26 cellular contexts compared by ENCODE assay signal in genomic region chr12:31644536-31644935, GRCh38. TPM values are rescaled to one million over a fixed set of nuclear protein-coding genes. Genes with fewer than 3 reads are reported as not detected.
DNase-seq lines count a peak whose midpoint lies in the region; ATAC-seq, FAIRE-seq and TF ChIP-seq lines count a peak whose summit lies in the region.
"Had no signal": no experiment of that assay in that cellular context is flagged by ENCODE, and none has a peak within 500 bp of the region (broad histone marks: within the 10 kb centered on the region; RNA-seq: fewer than 3 reads in every experiment).

No MANE protein-coding gene starts in this region.

- POLR2A ChIA-PET in HepG2 (lab: Yijun Ruan, JAX) = no interaction called here

- intact Hi-C loops in HepG2 (cut with micrococcal nuclease; ENCODE audit: unreplicated experiment) = no loop called here
- intact Hi-C loops in right lobe of liver (cut with DNase I) = no loop called here

- CTCF ChIA-PET in HepG2 (lab: Yijun Ruan, JAX; ENCODE audit: low intra/inter-chr PET ratio, low total read pairs) = no interaction called here

- in situ Hi-C loops in HepG2 (cut with HindIII; ENCODE audit: extremely low pct_ligation_motif_present, low pct_unique_long_range_greater_than_20kb) = no loop called here

- no peak for FAIRE-seq in HepG2 (lab: Jason Lieb, UNC)
- FAIRE-seq: HTR-8/SVneo had no signal

- H3K4me1 ChIP-seq in HepG2 (ENCODE audit: insufficient read depth, low read length) = peaks cover 27% of the 10 kb centered on the region
- H3K4me1 ChIP-seq in right lobe of liver = no peaks in the 10 kb centered on the region
- H3K4me1 ChIP-seq in foreskin keratinocyte = no peaks in the 10 kb centered on the region
- H3K4me1 ChIP-seq: SJCRH30 had no signal

- no peaks in the 10 kb centered on the region for H3K9me3 Mint-ChIP-seq in progenitor cell of endocrine pancreas (ENCODE audit: low read depth)
- H3K9me3 Mint-ChIP-seq: CD8-positive, alpha-beta memory T cell had no signal

- H3K27ac ChIP-seq in HepG2 (ENCODE audit: extremely low read length, insufficient read depth, low read length) = no peak overlapping the region
- H3K27ac ChIP-seq in right lobe of liver = no peak overlapping the region
- H3K27ac ChIP-seq in foreskin keratinocyte = no peak overlapping the region
- H3K27ac ChIP-seq: C4-2B, KMS-11, SJCRH30 had no signal

- DNase-seq in HepG2 (ENCODE audit: low spot score) (no peak), right lobe of liver (no peak), foreskin keratinocyte (peak; percentile 50 to 51), progenitor cell of endocrine pancreas (ENCODE audit: low spot score, unreplicated experiment) (no peak), GF-D8 (lab: John Stamatoyannopoulos, UW) (no peak)
- DNase-seq in activated T-cell treated with anti-CD3 and anti-CD28 coated beads, Interleukin-2, amount 50 U/mL, for 48 hours = no peak
- DNase-seq: 8988T; AML-193; CD8-positive, alpha-beta memory T cell; DMS53; EL; HCEC 1CT; IMR-90; NCI-H1105; NCI-H146; NCI-H2029 treated with DMSO at 0.1 percent for 48 hours; NCI-H226; NCI-H510A treated with DMSO at 0.1 percent for 48 hours; NCI-H774; NK-92 treated with Interleukin-12 subunit alpha and Interleukin-12 subunit beta, amount 100 ng/mL, for 24 hours; SJCRH30 had no signal

- no peaks in the 10 kb centered on the region for H3K36me3 ChIP-seq in HepG2 (replicated peaks in 1 of 2; ENCODE audit: control insufficient read depth in 1 of 2, insufficient read depth in 2 of 2, low read length in 2 of 2)
- no peaks in the 10 kb centered on the region for H3K36me3 ChIP-seq in right lobe of liver
- H3K36me3 ChIP-seq: SJCRH30 had no signal

- H4K20me1 ChIP-seq in HepG2 (ENCODE audit: insufficient read depth, low read length) = no peaks in the 10 kb centered on the region

- H3K27me3 ChIP-seq in HepG2 (ENCODE audit: control insufficient read depth in 1 of 2, insufficient read depth in 2 of 2, low read length in 2 of 2) (no peaks in the 10 kb centered on the region; a peak in 1 of 5 replicates), right lobe of liver (no peaks in the 10 kb centered on the region), foreskin keratinocyte (no peaks in the 10 kb centered on the region)
- H3K27me3 ChIP-seq: SJCRH30 had no signal

- peaks cover 2% of the 10 kb centered on the region for H3K4me1 Mint-ChIP-seq in progenitor cell of endocrine pancreas (ENCODE audit: low read depth)
- H3K4me1 Mint-ChIP-seq: CD8-positive, alpha-beta memory T cell had no signal

- H2AFZ ChIP-seq in HepG2 (ENCODE audit: low read length) = no peak overlapping the region

- TF ChIP-seq EP300 in HepG2 (IDR thresholded peaks at IDR 0.05; ENCODE audit: low read depth in 2 of 2, low read length in 2 of 2) (no peak), HepG2 (CRISPR knock-in tag; IDR thresholded peaks at IDR 0.05; ENCODE audit: borderline replicate concordance) (no peak)

- TF ChIP-seq RAD21 in HepG2 (CRISPR knock-in tag; IDR thresholded peaks at IDR 0.05) = no peak

- TF ChIP-seq CTCF in HepG2 (CRISPR knock-in tag; IDR thresholded peaks at IDR 0.05) (no peak), right lobe of liver (IDR thresholded peaks at IDR 0.05) (no peak), foreskin keratinocyte (conservative IDR thresholded peaks at IDR 0.05) (no peak), progenitor cell of endocrine pancreas (IDR thresholded peaks at IDR 0.05; ENCODE audit: unreplicated experiment) (no peak)

- H3K79me2 ChIP-seq in HepG2 (ENCODE audit: insufficient read depth, low read length) = no peaks in the 10 kb centered on the region

- H3K9me3 ChIP-seq in HepG2 (ENCODE audit: low read length) (no peaks in the 10 kb centered on the region), right lobe of liver (no peaks in the 10 kb centered on the region)
- H3K9me3 ChIP-seq: SJCRH30 had no signal

- H3K4me3 Mint-ChIP-seq in progenitor cell of endocrine pancreas (ENCODE audit: low read depth) = no peak overlapping the region
- H3K4me3 Mint-ChIP-seq: CD8-positive, alpha-beta memory T cell had no signal

- 30% methylated on average over 8 of the region's 8 CpGs for WGBS in HepG2 (ENCODE audit: low lambda C conversion rate)
- 80% methylated on average over 8 of the region's 8 CpGs for WGBS in right lobe of liver (ENCODE audit: insufficient coverage, low coverage, low lambda C conversion rate, missing lambda C conversion rate)

- no TSS peak for BruUV-seq in HepG2 (replicated peaks; lab: Mats Ljungman, UMichigan)

- no peaks in the 10 kb centered on the region for H3K27me3 Mint-ChIP-seq in progenitor cell of endocrine pancreas

- H3K4me3 ChIP-seq in HepG2 (replicated peaks in 1 of 3; ENCODE audit: insufficient read depth in 1 of 3, low read depth in 2 of 3, low read length in 3 of 3) = no peak overlapping the region
- H3K4me3 ChIP-seq in right lobe of liver = no peak overlapping the region
- H3K4me3 ChIP-seq: SJCRH30 had no signal

- ATAC-seq in HepG2 = no peak; the same call in 2 of the 3 replicates
- ATAC-seq in right lobe of liver = no peak
- peak; percentile 65 for ATAC-seq in foreskin keratinocyte
- no peak for ATAC-seq in HG02973 (IDR thresholded peaks at IDR 0.05; ENCODE audit: unreplicated experiment)
- ATAC-seq: Panc1 had no signal

- peak overlapping the region; percentile 14 for H3K27ac Mint-ChIP-seq in progenitor cell of endocrine pancreas

- TF ChIP-seq POLR2A in HepG2 (IDR thresholded peaks at IDR 0.05; ENCODE audit: insufficient read depth in 1 of 2, low read depth in 2 of 2, low read length in 2 of 2) (no peak), right lobe of liver (IDR thresholded peaks at IDR 0.05) (no peak)

- no peaks in the 10 kb centered on the region for H3K36me3 Mint-ChIP-seq in progenitor cell of endocrine pancreas (ENCODE audit: insufficient read depth)
- H3K36me3 Mint-ChIP-seq: CD8-positive, alpha-beta memory T cell had no signal

- H3K4me2 ChIP-seq in HepG2 (ENCODE audit: low read depth, low read length) = no peak overlapping the region
- H3K4me2 ChIP-seq: KMS-11 had no signal

- no peak overlapping the region for H3K9ac ChIP-seq in HepG2 (ENCODE audit: insufficient read depth, low read depth, low read length)
- H3K9ac ChIP-seq: KMS-11 had no signal

TF ChIP-seq in HepG2, 621 proteins besides CTCF, POLR2A, EP300 and RAD21 (continues in another document):
- TF ChIP-seq ZNF232 (CRISPR knock-in tag; IDR thresholded peaks at IDR 0.05; ENCODE audit: borderline replicate concordance) = no peak

RNA-seq across cellular contexts. Expression of gene ETFBKMT, which starts 15.0 kb away (rescaled TPM):
- 0.93 and 1.1 TPM in 2 replicates for total RNA-seq in HepG2 (2016; rRNA removed; fragmentation: Illumina TruSeq; extraction: Trizol)
- total RNA-seq in HepG2 (2016; cell fraction: cytosol; rRNA removed; fragmentation: Illumina TruSeq; extraction: Trizol; ENCODE audit: low read depth) = 0.30 and 0.44 TPM in 2 replicates
- total RNA-seq in HepG2 (2016; cell fraction: insoluble cytoplasmic fraction; rRNA removed; fragmentation: Illumina TruSeq; extraction: Trizol) = 0.71 and 0.73 TPM in 2 replicates
- 0.56 and 1.1 TPM in 2 replicates for total RNA-seq in HepG2 (2016; cell fraction: membrane; rRNA removed; fragmentation: Illumina TruSeq; extraction: Trizol)
- total RNA-seq in HepG2 (2016; cell fraction: nucleus; rRNA removed; fragmentation: Illumina TruSeq; extraction: Trizol) = 0.31 and 0.97 TPM in 2 replicates
- 0.29 and 0.62 TPM in 2 replicates for polyA plus RNA-seq in HepG2 (2011; rRNA removed)
- polyA plus RNA-seq in HepG2 (2011; cell fraction: cytosol; rRNA removed) = 0.21 and 0.33 TPM in 2 replicates
- polyA plus RNA-seq in HepG2 (2011; cell fraction: nucleus; rRNA removed) = 0.23 and 0.28 TPM in 2 replicates
- polyA plus RNA-seq in HepG2 (2012) = 0.71 and 1.0 TPM in 2 replicates
- 0.20 and 0.35 TPM in 2 replicates for polyA plus RNA-seq in HepG2 (2016; cell fraction: cytosol; fragmentation: Illumina TruSeq; extraction: Trizol; ENCODE audit: low read depth)
- 0.68 and 0.74 TPM in 2 replicates for polyA plus RNA-seq in HepG2 (2016; cell fraction: insoluble cytoplasmic fraction; fragmentation: Illumina TruSeq; extraction: Trizol; ENCODE audit: low read depth)
- polyA plus RNA-seq in HepG2 (2016; cell fraction: membrane; fragmentation: Illumina TruSeq; extraction: Trizol; ENCODE audit: low read depth) = 0.41 and 0.48 TPM in 2 replicates
- 0.51 and 0.63 TPM in 2 replicates for polyA plus RNA-seq in HepG2 (2016; cell fraction: nucleus; fragmentation: Illumina TruSeq; extraction: Trizol; ENCODE audit: insufficient read depth, low read depth)
- 0.10 and 0.19 TPM in 2 replicates for polyA minus RNA-seq in HepG2 (2011; rRNA and poly(A)+ RNA removed; ENCODE audit: low replicate concordance)
- polyA minus RNA-seq in HepG2 (2011; cell fraction: cytosol; rRNA and poly(A)+ RNA removed) = 0.69 TPM in 1 of 2 replicates, not detected in the other
- polyA minus RNA-seq in HepG2 (2011; cell fraction: nucleus; rRNA and poly(A)+ RNA removed) = 0.64 and 1.1 TPM in 2 replicates
- total RNA-seq in right lobe of liver = 1 to 10 TPM; 1.5 to 6.9 (median 4.1) TPM
- 1.4 and 1.6 TPM in 2 replicates for total RNA-seq in foreskin keratinocyte
- 0.94 and 0.96 TPM in 2 replicates for polyA plus RNA-seq in foreskin keratinocyte
- 3.7 and 4.5 TPM in 2 replicates for total RNA-seq in progenitor cell of endocrine pancreas

RNA-seq across cellular contexts. Expression of gene DENND5B, which starts 53.6 kb away (rescaled TPM):
- 18.7 and 23.2 TPM in 2 replicates for total RNA-seq in HepG2 (2016; rRNA removed; fragmentation: Illumina TruSeq; extraction: Trizol)
- 14.8 and 15.4 TPM in 2 replicates for total RNA-seq in HepG2 (2016; cell fraction: cytosol; rRNA removed; fragmentation: Illumina TruSeq; extraction: Trizol; ENCODE audit: low read depth)
- total RNA-seq in HepG2 (2016; cell fraction: insoluble cytoplasmic fraction; rRNA removed; fragmentation: Illumina TruSeq; extraction: Trizol) = 17.0 and 21.9 TPM in 2 replicates
- total RNA-seq in HepG2 (2016; cell fraction: membrane; rRNA removed; fragmentation: Illumina TruSeq; extraction: Trizol) = 17.6 and 20.1 TPM in 2 replicates
- 17.0 and 21.5 TPM in 2 replicates for total RNA-seq in HepG2 (2016; cell fraction: nucleus; rRNA removed; fragmentation: Illumina TruSeq; extraction: Trizol)
- 12.8 and 14.7 TPM in 2 replicates for polyA plus RNA-seq in HepG2 (2011; rRNA removed)
- polyA plus RNA-seq in HepG2 (2011; cell fraction: cytosol; rRNA removed) = 7.6 and 11.3 TPM in 2 replicates
- 7.1 and 8.6 TPM in 2 replicates for polyA plus RNA-seq in HepG2 (2011; cell fraction: nucleus; rRNA removed)
- polyA plus RNA-seq in HepG2 (2012) = 10.4 and 12.0 TPM in 2 replicates
- 2.2 and 2.6 TPM in 2 replicates for polyA plus RNA-seq in HepG2 (2016; cell fraction: cytosol; fragmentation: Illumina TruSeq; extraction: Trizol; ENCODE audit: low read depth)
- polyA plus RNA-seq in HepG2 (2016; cell fraction: insoluble cytoplasmic fraction; fragmentation: Illumina TruSeq; extraction: Trizol; ENCODE audit: low read depth) = 14.4 and 15.3 TPM in 2 replicates
- polyA plus RNA-seq in HepG2 (2016; cell fraction: membrane; fragmentation: Illumina TruSeq; extraction: Trizol; ENCODE audit: low read depth) = 5.3 and 6.5 TPM in 2 replicates
- polyA plus RNA-seq in HepG2 (2016; cell fraction: nucleus; fragmentation: Illumina TruSeq; extraction: Trizol; ENCODE audit: insufficient read depth, low read depth) = 12.9 and 13.9 TPM in 2 replicates
- polyA minus RNA-seq in HepG2 (2011; rRNA and poly(A)+ RNA removed; ENCODE audit: low replicate concordance) = 36.9 and 38.4 TPM in 2 replicates
- 20.2 and 23.4 TPM in 2 replicates for polyA minus RNA-seq in HepG2 (2011; cell fraction: cytosol; rRNA and poly(A)+ RNA removed)
- 42.4 and 47.2 TPM in 2 replicates for polyA minus RNA-seq in HepG2 (2011; cell fraction: nucleus; rRNA and poly(A)+ RNA removed)
- total RNA-seq in right lobe of liver = 10 to 100 TPM; 12.6 to 18.4 (median 16.6) TPM
- 5.4 and 5.5 TPM in 2 replicates for total RNA-seq in foreskin keratinocyte
- polyA plus RNA-seq in foreskin keratinocyte = 2.0 and 2.5 TPM in 2 replicates
- 34.6 and 35.0 TPM in 2 replicates for total RNA-seq in progenitor cell of endocrine pancreas
- polyA plus RNA-seq: CD8-positive, alpha-beta memory T cell had no signal

Comparison
In these comparisons a context has a peak if more than half of its experiments do, and no peak if none do; other contexts are left out.
1. DNase-seq: peak in foreskin keratinocyte (2 of 2); none in HepG2 (single experiment), right lobe of liver (0 of 3), progenitor cell of endocrine pancreas (single experiment), activated T-cell treated with anti-CD3 and anti-CD28 coated beads, Interleukin-2, amount 50 U/mL, for 48 hours (0 of 2) and GF-D8 (single experiment).